In the genomic region with DNA sequence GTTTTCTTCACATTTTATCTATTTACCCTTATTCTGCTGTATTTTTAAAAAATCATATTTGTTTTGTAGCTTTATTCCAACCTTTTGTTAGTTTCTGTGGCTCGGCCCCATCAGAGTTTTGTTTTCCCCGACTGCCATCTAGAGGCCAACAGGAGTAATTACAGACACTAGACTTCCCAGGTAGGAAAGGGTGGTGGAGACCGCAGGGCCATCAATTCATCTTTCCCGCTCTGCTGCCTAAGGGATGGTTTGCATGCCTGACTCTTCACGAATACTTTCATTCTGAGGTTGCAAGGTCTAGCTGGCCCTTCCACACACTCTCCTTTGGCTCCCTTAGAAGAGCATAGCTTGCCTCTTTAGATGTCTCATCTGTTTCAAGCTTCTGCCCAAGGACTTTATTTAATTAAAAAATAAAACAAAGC, we compare ENCODE assay signal across 8 cellular contexts. TPM values are rescaled to one million over a fixed set of nuclear protein-coding genes. Genes with fewer than 3 reads are reported as not detected.
A peak's percentile ranks its signal among the peaks of the same experiment; 100 is the strongest.
DNase-seq lines count a peak whose midpoint lies in the region; ATAC-seq and TF ChIP-seq lines count a peak whose summit lies in the region.

No MANE protein-coding gene starts in this region.

- H3K9me3 ChIP-seq in naive thymus-derived CD4-positive, alpha-beta T cell (ENCODE audit: control insufficient read depth in 2 of 3, low read length in 3 of 3), result no peaks in the 10 kb centered on the region

- ATAC-seq in naive thymus-derived CD4-positive, alpha-beta T cell, result peak; percentile 80
- no peak for ATAC-seq in HG02763 (IDR thresholded peaks at IDR 0.05; ENCODE audit: unreplicated experiment)
- no peak for ATAC-seq in HG02678 (IDR thresholded peaks at IDR 0.05; ENCODE audit: unreplicated experiment)

- DNase-seq in AG08396 (ENCODE audit: low spot score), result peak; percentile 38
- DNase-seq in NCI-H526 (lab: John Stamatoyannopoulos, UW), result peak; percentile 47 to 65
- peak; percentile 39 for DNase-seq in activated CD4-positive, alpha-beta memory T cell treated with anti-CD3 and anti-CD28 coated beads, Interleukin-2, amount 10 ng/mL, durations not matched to agents 7 days and 5 days
- peak; percentile 51 to 75 for DNase-seq in erythroblast (lab: John Stamatoyannopoulos, UW)
- DNase-seq in naive thymus-derived CD4-positive, alpha-beta T cell, result peak in 7 of 9 donors; percentile 23 to 61 (median 48)

- no peaks in the 10 kb centered on the region for H3K4me1 ChIP-seq in naive thymus-derived CD4-positive, alpha-beta T cell (ENCODE audit: control insufficient read depth in 2 of 2, insufficient read depth in 2 of 2, low read length in 2 of 2)

- peaks cover 13% of the 10 kb centered on the region for H3K27me3 Mint-ChIP-seq in activated CD4-positive, alpha-beta memory T cell treated with anti-CD3 and anti-CD28 coated beads, Interleukin-2, amount 10 ng/mL, durations not matched to agents 7 days and 5 days
- peaks cover 0 to 26% (median 13%) of the 10 kb centered on the region in 5 donors for H3K27me3 Mint-ChIP-seq in naive thymus-derived CD4-positive, alpha-beta T cell

- POLR2A ChIA-PET in activated CD4-positive, alpha-beta memory T cell treated with anti-CD3 and anti-CD28 coated beads, Interleukin-2, amount 10 ng/mL, durations not matched to agents 7 days and 5 days (lab: Charles Lee), result interaction anchor here (0.8 to 0.9 kb wide), 2 partner anchors 196 to 564 kb away, joined by 3 read pairs; no protein-coding TSS in a partner anchor
- POLR2A ChIA-PET in naive thymus-derived CD4-positive, alpha-beta T cell (lab: Charles Lee), result interaction anchor here (0.6 kb wide), 1 partner anchor 50 kb away, joined by 3 read pairs; no protein-coding TSS in a partner anchor

- H3K36me3 Mint-ChIP-seq in activated CD4-positive, alpha-beta memory T cell treated with anti-CD3 and anti-CD28 coated beads, Interleukin-2, amount 10 ng/mL, durations not matched to agents 7 days and 5 days (ENCODE audit: low read depth), result no peaks in the 10 kb centered on the region
- H3K36me3 Mint-ChIP-seq in naive thymus-derived CD4-positive, alpha-beta T cell, result no peaks in the 10 kb centered on the region

- no peak for TF ChIP-seq POLR2A in erythroblast (IDR thresholded peaks at IDR 0.05; ENCODE audit: low read length)

- H3K36me3 ChIP-seq in naive thymus-derived CD4-positive, alpha-beta T cell (ENCODE audit: control insufficient read depth in 2 of 3, insufficient read depth in 3 of 3, low read length in 3 of 3), result no peaks in the 10 kb centered on the region

- no peak overlapping the region for H3K4me3 Mint-ChIP-seq in activated CD4-positive, alpha-beta memory T cell treated with anti-CD3 and anti-CD28 coated beads, Interleukin-2, amount 10 ng/mL, durations not matched to agents 7 days and 5 days
- no peak overlapping the region for H3K4me3 Mint-ChIP-seq in naive thymus-derived CD4-positive, alpha-beta T cell

- no peak overlapping the region for H3K27ac Mint-ChIP-seq in activated CD4-positive, alpha-beta memory T cell treated with anti-CD3 and anti-CD28 coated beads, Interleukin-2, amount 10 ng/mL, durations not matched to agents 7 days and 5 days
- no peak overlapping the region for H3K27ac Mint-ChIP-seq in naive thymus-derived CD4-positive, alpha-beta T cell

- no peak overlapping the region for H3K27ac ChIP-seq in naive thymus-derived CD4-positive, alpha-beta T cell (ENCODE audit: low read depth, low read length)

- intact Hi-C loops in naive thymus-derived CD4-positive, alpha-beta T cell (cut with micrococcal nuclease), result loop anchor here (1.0 to 10.0 kb wide), 6 partner anchors 57 to 1206 kb away; no protein-coding TSS in a partner anchor

- CTCF ChIA-PET in activated CD4-positive, alpha-beta memory T cell treated with anti-CD3 and anti-CD28 coated beads, Interleukin-2, amount 10 ng/mL, durations not matched to agents 7 days and 5 days (lab: Charles Lee), result interaction anchor here (0.6 to 7.5 kb wide), 60 partner anchors 9 to 900 kb away, joined by 3 to 125 read pairs (median 4); a partner anchor contains a TSS
- CTCF ChIA-PET in naive thymus-derived CD4-positive, alpha-beta T cell (lab: Charles Lee), result interaction anchor here (0.6 to 4.1 kb wide), 17 partner anchors 9 to 595 kb away, joined by 3 to 83 read pairs (median 5); no protein-coding TSS in a partner anchor

- peaks cover 4% of the 10 kb centered on the region for H3K4me1 Mint-ChIP-seq in activated CD4-positive, alpha-beta memory T cell treated with anti-CD3 and anti-CD28 coated beads, Interleukin-2, amount 10 ng/mL, durations not matched to agents 7 days and 5 days
- H3K4me1 Mint-ChIP-seq in naive thymus-derived CD4-positive, alpha-beta T cell, result peaks cover 0 to 3% (median 0%) of the 10 kb centered on the region in 7 donors

- H3K4me3 ChIP-seq in naive thymus-derived CD4-positive, alpha-beta T cell (ENCODE audit: low read length), result no peak overlapping the region

- peak; percentile 74 for TF ChIP-seq CTCF in GM12872 (IDR thresholded peaks at IDR 0.05; ENCODE audit: insufficient read depth, low read depth, low read length)

- no peaks in the 10 kb centered on the region for H3K27me3 ChIP-seq in naive thymus-derived CD4-positive, alpha-beta T cell (ENCODE audit: control insufficient read depth in 2 of 2, insufficient read depth in 2 of 2, low read length in 2 of 2)

- no peaks in the 10 kb centered on the region for H3K9me3 Mint-ChIP-seq in activated CD4-positive, alpha-beta memory T cell treated with anti-CD3 and anti-CD28 coated beads, Interleukin-2, amount 10 ng/mL, durations not matched to agents 7 days and 5 days
- no peaks in the 10 kb centered on the region for H3K9me3 Mint-ChIP-seq in naive thymus-derived CD4-positive, alpha-beta T cell

RNA-seq across cellular contexts. Expression of a gene that starts 38.3 kb away (rescaled TPM):
- not detected for total RNA-seq in activated CD4-positive, alpha-beta memory T cell treated with anti-CD3 and anti-CD28 coated beads, Interleukin-2, amount 10 ng/mL, durations not matched to agents 7 days and 5 days
- total RNA-seq in naive thymus-derived CD4-positive, alpha-beta T cell, result not detected
- polyA plus RNA-seq in naive thymus-derived CD4-positive, alpha-beta T cell, result not detected
